1 cellular context compared by ENCODE assay signal in genomic region chr19:18233224-18233825, GRCh38.
TF ChIP-seq lines count a peak whose summit lies in the region.

No MANE protein-coding gene starts in this region.

TF ChIP-seq in HepG2, 621 proteins besides CTCF, POLR2A, EP300 and RAD21 (continued from another document and continues in another):
- TF ChIP-seq ZNF280B (CRISPR knock-in tag; IDR thresholded peaks at IDR 0.05; ENCODE audit: borderline replicate concordance) (peak; percentile 92; the same call in 1 of the 2 replicates), ZNF784 (CRISPR knock-in tag; IDR thresholded peaks at IDR 0.05; ENCODE audit: borderline replicate concordance) (peak; percentile 89; the same call in 1 of the 2 replicates), ZNF556 (CRISPR knock-in tag; IDR thresholded peaks at IDR 0.05; ENCODE audit: borderline replicate concordance) (peak; percentile 48), POGZ (CRISPR knock-in tag; IDR thresholded peaks at IDR 0.05) (no peak), ZMYM2 (CRISPR knock-in tag; IDR thresholded peaks at IDR 0.05) (0 out of 2 replicates have a peak, but pooled peaks have one; percentile 15), RXRB (CRISPR knock-in tag; IDR thresholded peaks at IDR 0.05; ENCODE audit: borderline replicate concordance) (peak; percentile 78), BATF2 (CRISPR knock-in tag; IDR thresholded peaks at IDR 0.05) (peak; percentile 94), POLR2AphosphoS2 (IDR thresholded peaks at IDR 0.05; ENCODE audit: low read depth, low read length) (no peak), ATF7 (IDR thresholded peaks at IDR 0.05) (no peak), ATF7 (CRISPR knock-in tag; IDR thresholded peaks at IDR 0.05) (no peak), ZSCAN21 (CRISPR knock-in tag; IDR thresholded peaks at IDR 0.05; ENCODE audit: borderline replicate concordance) (peak; percentile 84; the same call in 1 of the 2 replicates), ZNF652 (CRISPR knock-in tag; IDR thresholded peaks at IDR 0.05; ENCODE audit: borderline replicate concordance, low read depth) (no peak), ZNF607 (CRISPR knock-in tag; IDR thresholded peaks at IDR 0.05; ENCODE audit: borderline replicate concordance) (peak; percentile 89; the same call in 1 of the 2 replicates), NFKB2 (CRISPR knock-in tag; IDR thresholded peaks at IDR 0.05; ENCODE audit: borderline replicate concordance) (peak; percentile 98; the same call in 1 of the 2 replicates), ZNF142 (CRISPR knock-in tag; IDR thresholded peaks at IDR 0.05) (peak; percentile 92), MLXIP (CRISPR knock-in tag; IDR thresholded peaks at IDR 0.05; ENCODE audit: borderline replicate concordance) (peak; percentile 91), NFAT5 (CRISPR knock-in tag; IDR thresholded peaks at IDR 0.05) (peak; percentile 77), E2F1 (CRISPR knock-in tag; IDR thresholded peaks at IDR 0.05) (peak; percentile 77), ZNF264 (CRISPR knock-in tag; IDR thresholded peaks at IDR 0.05) (peak; percentile 41; the same call in 1 of the 2 replicates), ZNF207 (IDR thresholded peaks at IDR 0.05; ENCODE audit: borderline replicate concordance) (no peak), ELK4 (CRISPR knock-in tag; IDR thresholded peaks at IDR 0.05; ENCODE audit: borderline replicate concordance) (peak; percentile 12; the same call in 1 of the 2 replicates), KAT8 (CRISPR knock-in tag; IDR thresholded peaks at IDR 0.05) (peak; percentile 75), ZBTB20 (CRISPR knock-in tag; IDR thresholded peaks at IDR 0.05; ENCODE audit: borderline replicate concordance, low read depth) (no peak; the same call in 1 of the 2 replicates), ZNF329 (CRISPR knock-in tag; IDR thresholded peaks at IDR 0.05; ENCODE audit: low read depth) (peak; percentile 89), ZNF235 (CRISPR knock-in tag; IDR thresholded peaks at IDR 0.05; ENCODE audit: borderline replicate concordance) (peak; percentile 50; the same call in 1 of the 2 replicates), NPAS2 (CRISPR knock-in tag; IDR thresholded peaks at IDR 0.05; ENCODE audit: borderline replicate concordance) (no peak), KMT2A (CRISPR knock-in tag; IDR thresholded peaks at IDR 0.05) (peak; percentile 46; the same call in 1 of the 2 replicates), BRD4 (CRISPR knock-in tag; IDR thresholded peaks at IDR 0.05) (no peak), ZSCAN31 (CRISPR knock-in tag; IDR thresholded peaks at IDR 0.05; ENCODE audit: low read depth) (peak; percentile 78; the same call in 1 of the 2 replicates), RXRA (CRISPR knock-in tag; IDR thresholded peaks at IDR 0.05) (peak; percentile 65; the same call in 1 of the 2 replicates), CCDC6 (CRISPR knock-in tag; IDR thresholded peaks at IDR 0.05) (peak; percentile 77; the same call in 1 of the 2 replicates), PBX2 (CRISPR knock-in tag; IDR thresholded peaks at IDR 0.05) (no peak), AKAP8 (CRISPR knock-in tag; IDR thresholded peaks at IDR 0.05) (no peak), PRPF4 (IDR thresholded peaks at IDR 0.05; ENCODE audit: low read depth, low read length, poor library complexity, severe bottlenecking) (no peak)
